Comparison of ENCODE assay signal across 8 cellular contexts in genomic region chr20:2206957-2207769, GRCh38.
A peak's percentile ranks its signal among the peaks of the same experiment; 100 is the strongest.
DNase-seq lines count a peak whose midpoint lies in the region; ATAC-seq and TF ChIP-seq lines count a peak whose summit lies in the region.

No MANE protein-coding gene starts in this region.

- DNase-seq in DMS53 (lab: John Stamatoyannopoulos, UW) (peak; percentile 89), H7 (peak; percentile 96), NCI-H1930 (lab: John Stamatoyannopoulos, UW) (peak; percentile 66 to 74)
- peak; percentile 88 for DNase-seq in activated CD4-positive, alpha-beta T cell treated with anti-CD3 and anti-CD28 coated beads, Interleukin-2, amount 10 ng/mL, durations not matched to agents 24 days and 14 days
- peak; percentile 54 to 67 for DNase-seq in stimulated activated CD4-positive, alpha-beta T cell treated with anti-CD3 and anti-CD28 coated beads, Interleukin-2, amount 100 ng/mL, for 48 hours

- H3K36me3 ChIP-seq in H7 (replicated peaks; ENCODE audit: control insufficient read depth, insufficient read depth, low read length) (no peaks in the 10 kb centered on the region), liver (ENCODE audit: control insufficient read depth in 4 of 4, insufficient read depth in 3 of 4, low read depth in 1 of 4, low read length in 3 of 4) (no peaks in the 10 kb centered on the region)

- no peak for ATAC-seq in GM21390 (IDR thresholded peaks at IDR 0.05; ENCODE audit: unreplicated experiment)

- H3K27ac ChIP-seq in liver (ENCODE audit: low read depth in 1 of 2, low read length in 2 of 2): no peak overlapping the region

- peak; percentile 89 to 93 for TF ChIP-seq RAD21 in liver (IDR thresholded peaks at IDR 0.05)

- peaks cover 15% of the 10 kb centered on the region for H3K27me3 ChIP-seq in H7 (ENCODE audit: control insufficient read depth, insufficient read depth, low read length)
- no peaks in the 10 kb centered on the region for H3K27me3 ChIP-seq in liver (ENCODE audit: control insufficient read depth in 4 of 4, insufficient read depth in 4 of 4, low read length in 3 of 4)

- peaks cover 0 to 9% (median 4%) of the 10 kb centered on the region in 4 donors for H3K4me1 ChIP-seq in liver (ENCODE audit: control insufficient read depth in 4 of 4, insufficient read depth in 4 of 4, low read length in 3 of 4)

- H3K9me3 Mint-ChIP-seq in activated CD4-positive, alpha-beta T cell treated with anti-CD3 and anti-CD28 coated beads, Interleukin-2, amount 10 ng/mL, durations not matched to agents 24 days and 14 days: no peaks in the 10 kb centered on the region
- no peaks in the 10 kb centered on the region for H3K9me3 Mint-ChIP-seq in dendritic cell treated with granulocyte-macrophage colony-stimulating factor and Interleukin-4, amounts not matched to agents 40 ng/mL and 50 ng/mL, for 4 days

- no peaks in the 10 kb centered on the region for H3K9me3 ChIP-seq in liver (ENCODE audit: control insufficient read depth in 4 of 4, low read length in 3 of 4)

- H3K4me3 ChIP-seq in H7 (ENCODE audit: insufficient read depth, low read depth, low read length) (peak overlapping the region; percentile 68), liver (ENCODE audit: low read depth in 1 of 3, low read length in 3 of 3) (peak overlapping the region; percentile 56 to 61 (median 60))

- peaks cover 5% of the 10 kb centered on the region for H3K4me1 Mint-ChIP-seq in activated CD4-positive, alpha-beta T cell treated with anti-CD3 and anti-CD28 coated beads, Interleukin-2, amount 10 ng/mL, durations not matched to agents 24 days and 14 days
- H3K4me1 Mint-ChIP-seq in dendritic cell treated with granulocyte-macrophage colony-stimulating factor and Interleukin-4, amounts not matched to agents 40 ng/mL and 50 ng/mL, for 4 days (ENCODE audit: low read depth): peaks cover 26% of the 10 kb centered on the region

- intact Hi-C loops in activated CD4-positive, alpha-beta T cell treated with anti-CD3 and anti-CD28 coated beads, Interleukin-2, amount 10 ng/mL, durations not matched to agents 24 days and 14 days (cut with micrococcal nuclease): loop anchor here (1.0 to 5.0 kb wide), 2 partner anchors 245 to 263 kb away; partner anchors contain the start of gene SNRPB
- intact Hi-C loops in dendritic cell treated with granulocyte-macrophage colony-stimulating factor and Interleukin-4, amounts not matched to agents 40 ng/mL and 50 ng/mL, for 4 days (cut with micrococcal nuclease): loop anchor here (1.0 to 2.0 kb wide), 2 partner anchors 140 to 246 kb away; no protein-coding TSS in a partner anchor

- H3K9ac ChIP-seq in liver (ENCODE audit: low read depth in 1 of 2, low read length in 2 of 2): no peak overlapping the region

- no peaks in the 10 kb centered on the region for H3K36me3 Mint-ChIP-seq in activated CD4-positive, alpha-beta T cell treated with anti-CD3 and anti-CD28 coated beads, Interleukin-2, amount 10 ng/mL, durations not matched to agents 24 days and 14 days (ENCODE audit: low read depth)
- no peaks in the 10 kb centered on the region for H3K36me3 Mint-ChIP-seq in dendritic cell treated with granulocyte-macrophage colony-stimulating factor and Interleukin-4, amounts not matched to agents 40 ng/mL and 50 ng/mL, for 4 days (ENCODE audit: low read depth)

- 1% methylated on average over 82 of the region's 82 CpGs for WGBS in liver

- peaks cover 18% of the 10 kb centered on the region for H3K27me3 Mint-ChIP-seq in activated CD4-positive, alpha-beta T cell treated with anti-CD3 and anti-CD28 coated beads, Interleukin-2, amount 10 ng/mL, durations not matched to agents 24 days and 14 days
- H3K27me3 Mint-ChIP-seq in dendritic cell treated with granulocyte-macrophage colony-stimulating factor and Interleukin-4, amounts not matched to agents 40 ng/mL and 50 ng/mL, for 4 days: peaks cover 43% of the 10 kb centered on the region

- H3K4me3 Mint-ChIP-seq in activated CD4-positive, alpha-beta T cell treated with anti-CD3 and anti-CD28 coated beads, Interleukin-2, amount 10 ng/mL, durations not matched to agents 24 days and 14 days: peak overlapping the region; percentile 81
- peak overlapping the region; percentile 79 for H3K4me3 Mint-ChIP-seq in dendritic cell treated with granulocyte-macrophage colony-stimulating factor and Interleukin-4, amounts not matched to agents 40 ng/mL and 50 ng/mL, for 4 days

- peak; percentile 87 for TF ChIP-seq CTCF in liver (IDR thresholded peaks at IDR 0.05; ENCODE audit: low read depth, low read length, missing input control)

- H3K27ac Mint-ChIP-seq in activated CD4-positive, alpha-beta T cell treated with anti-CD3 and anti-CD28 coated beads, Interleukin-2, amount 10 ng/mL, durations not matched to agents 24 days and 14 days: peak overlapping the region; percentile 83
- peak overlapping the region; percentile 72 for H3K27ac Mint-ChIP-seq in dendritic cell treated with granulocyte-macrophage colony-stimulating factor and Interleukin-4, amounts not matched to agents 40 ng/mL and 50 ng/mL, for 4 days

TF ChIP-seq in liver, 16 proteins besides CTCF, POLR2A, EP300 and RAD21:
- TF ChIP-seq, protein P1, sequence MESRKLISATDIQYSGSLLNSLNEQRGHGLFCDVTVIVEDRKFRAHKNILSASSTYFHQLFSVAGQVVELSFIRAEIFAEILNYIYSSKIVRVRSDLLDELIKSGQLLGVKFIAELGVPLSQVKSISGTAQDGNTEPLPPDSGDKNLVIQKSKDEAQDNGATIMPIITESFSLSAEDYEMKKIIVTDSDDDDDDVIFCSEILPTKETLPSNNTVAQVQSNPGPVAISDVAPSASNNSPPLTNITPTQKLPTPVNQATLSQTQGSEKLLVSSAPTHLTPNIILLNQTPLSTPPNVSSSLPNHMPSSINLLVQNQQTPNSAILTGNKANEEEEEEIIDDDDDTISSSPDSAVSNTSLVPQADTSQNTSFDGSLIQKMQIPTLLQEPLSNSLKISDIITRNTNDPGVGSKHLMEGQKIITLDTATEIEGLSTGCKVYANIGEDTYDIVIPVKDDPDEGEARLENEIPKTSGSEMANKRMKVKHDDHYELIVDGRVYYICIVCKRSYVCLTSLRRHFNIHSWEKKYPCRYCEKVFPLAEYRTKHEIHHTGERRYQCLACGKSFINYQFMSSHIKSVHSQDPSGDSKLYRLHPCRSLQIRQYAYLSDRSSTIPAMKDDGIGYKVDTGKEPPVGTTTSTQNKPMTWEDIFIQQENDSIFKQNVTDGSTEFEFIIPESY (IDR thresholded peaks at IDR 0.05): no peak
- TF ChIP-seq YY1 (IDR thresholded peaks at IDR 0.05): peak; percentile 12
- peak in 1 of 2 donors; percentile 77 for TF ChIP-seq GABPA (IDR thresholded peaks at IDR 0.05 in 1 of 2, conservative IDR thresholded peaks at IDR 0.05 in 1 of 2)
- TF ChIP-seq EGR1 (IDR thresholded peaks at IDR 0.05; ENCODE audit: low read depth in 2 of 2): no peak
- TF ChIP-seq HNF4A (conservative IDR thresholded peaks at IDR 0.05): peak in 1 of 2 donors; percentile 44
TF ChIP-seq in liver: peak in this region for 3.
